ENCODE assay signal across 27 cellular contexts in the genomic region with DNA sequence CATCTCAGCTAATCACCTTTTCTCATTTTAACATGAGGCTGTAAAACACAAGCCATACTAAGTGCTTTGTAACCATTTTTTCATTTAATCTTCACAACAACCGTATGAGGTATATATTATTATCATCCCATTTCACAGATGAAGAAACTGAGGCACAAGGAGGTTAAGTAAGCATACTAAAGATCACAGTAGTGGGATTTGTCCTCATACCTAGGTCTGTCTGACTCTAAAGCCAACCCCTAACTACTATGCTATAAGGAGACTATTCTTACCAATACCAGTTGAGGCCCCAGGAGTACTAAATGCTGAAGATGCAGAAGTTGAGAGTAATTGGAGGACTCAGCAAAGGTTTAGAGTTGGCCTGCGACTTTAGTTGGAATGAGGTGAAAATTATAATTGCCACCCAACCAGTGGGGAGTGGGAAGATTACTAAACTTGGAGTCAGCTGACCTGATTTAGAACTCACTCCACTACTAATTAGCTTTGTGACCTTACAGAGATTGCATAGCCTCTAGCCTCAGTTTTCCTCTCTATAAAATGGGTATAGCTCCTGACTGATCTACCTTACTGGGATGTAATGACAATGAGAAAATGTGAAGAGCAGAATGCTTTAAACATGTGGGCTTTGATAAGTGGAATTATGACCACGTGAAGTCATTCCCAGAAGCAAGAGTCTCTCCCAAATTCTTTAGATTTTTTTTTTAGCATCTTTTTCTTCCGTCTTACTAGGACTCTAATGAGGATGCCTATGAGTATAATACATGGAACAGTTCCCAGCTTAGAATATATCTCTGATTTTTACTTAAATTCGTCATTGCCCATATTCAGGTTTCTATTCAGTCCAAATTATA.
DNase-seq lines count a peak whose midpoint lies in the region; ATAC-seq and TF ChIP-seq lines count a peak whose summit lies in the region.
"Had no signal": no experiment of that assay in that cellular context is flagged by ENCODE, and none has a peak within 500 bp of the region (broad histone marks: within the 10 kb centered on the region; RNA-seq: fewer than 3 reads in every experiment).

No MANE protein-coding gene starts in this region.

- no peaks in the 10 kb centered on the region for H3K27me3 Mint-ChIP-seq in chondrocyte (ENCODE audit: low read depth)

- H3K9me3 ChIP-seq in osteoblast (ENCODE audit: low read depth, low read length): no peaks in the 10 kb centered on the region
- H3K9me3 ChIP-seq: esophagus squamous epithelium had no signal

- H3K36me3 Mint-ChIP-seq in chondrocyte (ENCODE audit: low read depth): peaks cover 22% of the 10 kb centered on the region
- H3K36me3 Mint-ChIP-seq: activated naive CD4-positive, alpha-beta T cell treated with anti-CD3 and anti-CD28 coated beads, Interleukin-2, amount 50 U/mL, for 72 hours had no signal

- no peak overlapping the region for H3K4me2 ChIP-seq in osteoblast (ENCODE audit: insufficient read depth, low read length)
- H3K4me2 ChIP-seq: hepatocyte had no signal

- peaks cover 85% of the 10 kb centered on the region for H3K4me1 Mint-ChIP-seq in chondrocyte (ENCODE audit: low read depth)

- peak overlapping the region; percentile 64 for H3K27ac ChIP-seq in ACC112 (ENCODE audit: low read depth, low read length)
- H3K27ac ChIP-seq in osteoblast (ENCODE audit: low read depth, low read length): peak overlapping the region; percentile 49
- no peak overlapping the region for H3K27ac ChIP-seq in substantia nigra (ENCODE audit: low read depth, low read length, poor library complexity, severe bottlenecking)
- H3K27ac ChIP-seq: hepatocyte had no signal

- ATAC-seq in GM19395 (IDR thresholded peaks at IDR 0.05; ENCODE audit: unreplicated experiment): no peak
- ATAC-seq: activated naive CD4-positive, alpha-beta T cell treated with anti-CD3 and anti-CD28 coated beads, Interleukin-2, amount 50 U/mL, for 72 hours; left lobe of liver had no signal

- peak overlapping the region; percentile 80 for H3K27ac Mint-ChIP-seq in chondrocyte (ENCODE audit: unreplicated experiment)
- H3K27ac Mint-ChIP-seq: activated CD4-positive, alpha-beta memory T cell treated with anti-CD3 and anti-CD28 coated beads, Interleukin-2, amount 10 ng/mL, durations not matched to agents 7 days and 5 days; activated naive CD4-positive, alpha-beta T cell treated with anti-CD3 and anti-CD28 coated beads, Interleukin-2, amount 50 U/mL, for 72 hours; CD4-positive, alpha-beta memory T cell had no signal

- no peak for TF ChIP-seq CTCF in chondrocyte (IDR thresholded peaks at IDR 0.05)
- TF ChIP-seq CTCF in osteoblast (IDR thresholded peaks at IDR 0.05; ENCODE audit: extremely low read depth, low read depth, low read length): no peak

- H3K79me2 ChIP-seq in ACC112 (ENCODE audit: control insufficient read depth, insufficient read depth, low read length, unreplicated experiment) (peaks cover 95% of the 10 kb centered on the region), osteoblast (ENCODE audit: insufficient read depth, low read length) (peaks cover 89% of the 10 kb centered on the region)

- H2AFZ ChIP-seq in ACC112 (ENCODE audit: low read length, unreplicated experiment): no peak overlapping the region
- no peak overlapping the region for H2AFZ ChIP-seq in osteoblast (ENCODE audit: low read length)
- H2AFZ ChIP-seq: hepatocyte had no signal

- H3K27me3 ChIP-seq in ACC112 (ENCODE audit: insufficient read depth, low read length) (no peaks in the 10 kb centered on the region), osteoblast (ENCODE audit: insufficient read depth, low read length) (no peaks in the 10 kb centered on the region)
- H3K27me3 ChIP-seq: esophagus squamous epithelium, hepatocyte had no signal

- H3K4me3 Mint-ChIP-seq in chondrocyte (ENCODE audit: unreplicated experiment): peak overlapping the region; percentile 54
- H3K4me3 Mint-ChIP-seq: activated CD4-positive, alpha-beta memory T cell treated with anti-CD3 and anti-CD28 coated beads, Interleukin-2, amount 10 ng/mL, durations not matched to agents 7 days and 5 days had no signal

- DNase-seq in EH (ENCODE audit: low read depth) (peak; percentile 78), chondrocyte (ENCODE audit: low spot score) (no peak), osteoblast (ENCODE audit: insufficient read length, low spot score, missing footprints) (peak; percentile 66), activated gamma-delta T cell (lab: John Stamatoyannopoulos, UW) (no peak), substantia nigra (lab: John Stamatoyannopoulos, UW) (no peak)
- DNase-seq: activated CD4-positive, alpha-beta memory T cell treated with anti-CD3 and anti-CD28 coated beads, Interleukin-2, amount 10 ng/mL, durations not matched to agents 7 days and 5 days; activated CD4-positive, CD25-positive, alpha-beta regulatory T cell treated with anti-CD3 and anti-CD28 coated beads, Interleukin-2, amount 50 U/mL, for 72 hours; activated CD8-positive, alpha-beta memory T cell treated with anti-CD3 and anti-CD28 coated beads, Interleukin-2, amount 50 U/mL, for 48 hours; anterior cingulate cortex; caudate nucleus; CD4-positive, alpha-beta memory T cell; dermis blood vessel endothelial cell; esophagus squamous epithelium; GOT3; NCI-H1105; NCI-H1930; NCI-H2227 treated with DMSO at 0.1 percent for 48 hours; occipital lobe; retina; RPMI8226; stimulated activated CD4-positive, alpha-beta T cell treated with anti-CD3 and anti-CD28 coated beads, Interleukin-2, amount 100 ng/mL, for 48 hours; T-helper 2 cell had no signal

- H3K4me1 ChIP-seq in ACC112 (ENCODE audit: control insufficient read depth, insufficient read depth, low read length, unreplicated experiment) (peaks cover 69% of the 10 kb centered on the region), osteoblast (ENCODE audit: insufficient read depth, low read length) (peaks cover 69% of the 10 kb centered on the region)

- H3K9me3 Mint-ChIP-seq in chondrocyte (ENCODE audit: low read depth): no peaks in the 10 kb centered on the region
- H3K9me3 Mint-ChIP-seq: activated CD4-positive, alpha-beta memory T cell treated with anti-CD3 and anti-CD28 coated beads, Interleukin-2, amount 10 ng/mL, durations not matched to agents 7 days and 5 days; activated naive CD4-positive, alpha-beta T cell treated with anti-CD3 and anti-CD28 coated beads, Interleukin-2, amount 50 U/mL, for 72 hours; CD4-positive, alpha-beta memory T cell had no signal

- H3K36me3 ChIP-seq in ACC112 (ENCODE audit: insufficient read depth, low read length) (peaks cover 19% of the 10 kb centered on the region; the same call in 1 of the 2 replicates), osteoblast (ENCODE audit: insufficient read depth, low read length) (peaks cover 41% of the 10 kb centered on the region)

- H4K20me1 ChIP-seq in osteoblast (ENCODE audit: insufficient read depth, low read length): peaks cover 43% of the 10 kb centered on the region

- H3K4me3 ChIP-seq in ACC112 (ENCODE audit: low read depth, low read length): no peak overlapping the region
- no peak overlapping the region for H3K4me3 ChIP-seq in osteoblast (ENCODE audit: insufficient read depth, low read length)
- H3K4me3 ChIP-seq: esophagus squamous epithelium, hepatocyte had no signal

Comparison
In these comparisons a context has a peak if more than half of its experiments do, and no peak if none do; other contexts are left out.
1. DNase-seq: peak in EH (single experiment) and osteoblast (single experiment); none in chondrocyte (single experiment), activated gamma-delta T cell (single experiment) and substantia nigra (0 of 49).